In the genomic region with DNA sequence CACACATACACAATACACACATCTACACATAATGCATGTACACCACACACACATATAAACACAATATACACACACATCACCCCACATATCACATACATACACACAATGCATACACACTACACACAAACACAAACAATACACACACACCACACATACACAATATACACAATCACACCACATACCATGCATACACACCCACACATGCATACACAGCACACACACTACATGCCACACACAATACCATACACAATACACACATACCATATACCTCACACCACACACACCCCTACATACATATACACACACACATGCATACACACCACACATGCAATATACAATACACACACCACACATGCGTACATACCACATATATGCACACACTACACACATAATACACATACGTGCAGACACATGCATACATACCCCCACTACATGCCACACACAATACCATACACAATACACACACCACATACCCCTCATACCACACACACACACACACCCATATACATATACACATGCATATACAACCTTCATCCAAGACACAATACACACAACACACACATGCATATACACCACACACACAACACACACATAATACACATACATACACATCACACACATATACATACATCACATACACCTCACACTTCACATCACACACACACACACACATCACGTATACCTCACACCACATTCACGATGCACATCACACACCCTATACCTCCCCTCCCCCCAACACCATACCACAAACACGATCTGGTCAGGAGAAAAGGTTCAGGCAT, we compare ENCODE assay signal across 24 cellular contexts.
"Had no signal": no experiment of that assay in that cellular context is flagged by ENCODE, and none has a peak within 500 bp of the region (broad histone marks: within the 10 kb centered on the region; RNA-seq: fewer than 3 reads in every experiment).

No MANE protein-coding gene starts in this region.

- H3K36me3 ChIP-seq: brain microvascular endothelial cell had no signal

- H3K36me3 Mint-ChIP-seq: activated CD4-positive, alpha-beta memory T cell treated with anti-CD3 and anti-CD28 coated beads for 36 hours; activated naive CD4-positive, alpha-beta T cell treated with anti-CD3 and anti-CD28 coated beads, Interleukin-2, amount 10 ng/mL, durations not matched to agents 7 days and 5 days; activated naive CD8-positive, alpha-beta T cell treated with anti-CD3 and anti-CD28 coated beads for 36 hours; WTC11 had no signal

- DNase-seq: activated CD4-positive, alpha-beta memory T cell treated with anti-CD3 and anti-CD28 coated beads for 36 hours; activated CD4-positive, alpha-beta T cell treated with anti-CD3 and anti-CD28 coated beads, Interleukin-2, amount 10 ng/mL, durations not matched to agents 7 days and 5 days; activated CD4-positive, CD25-positive, alpha-beta regulatory T cell treated with anti-CD3 and anti-CD28 coated beads, Interleukin-2, amount 50 U/mL, for 72 hours; activated CD8-positive, alpha-beta memory T cell treated with anti-CD3 and anti-CD28 coated beads for 24 hours; activated gamma-delta T cell treated with Interleukin-2 at 50 U/mL for 16 hours; activated naive CD4-positive, alpha-beta T cell treated with anti-CD3 and anti-CD28 coated beads, Interleukin-2, amount 10 ng/mL, durations not matched to agents 7 days and 5 days; activated naive CD8-positive, alpha-beta T cell treated with anti-CD3 and anti-CD28 coated beads for 36 hours; activated T-cell treated with anti-CD3 and anti-CD28 coated beads, Interleukin-2, amount 50 U/mL, for 48 hours; brain microvascular endothelial cell; cerebellar nuclear complex; Kasumi-1; NCI-H1048; NCI-H146; NCI-H1930; NCI-H2107; NCI-H2171 treated with DMSO at 0.1 percent for 48 hours; NCI-H226; NCI-H526; NCI-H82; SIG-M5; T-helper 17 cell; T-helper 9 cell had no signal

- H3K9me3 Mint-ChIP-seq: activated CD4-positive, alpha-beta memory T cell treated with anti-CD3 and anti-CD28 coated beads for 36 hours; activated CD4-positive, alpha-beta T cell treated with anti-CD3 and anti-CD28 coated beads, Interleukin-2, amount 10 ng/mL, durations not matched to agents 7 days and 5 days; activated naive CD4-positive, alpha-beta T cell treated with anti-CD3 and anti-CD28 coated beads, Interleukin-2, amount 10 ng/mL, durations not matched to agents 7 days and 5 days; activated naive CD8-positive, alpha-beta T cell treated with anti-CD3 and anti-CD28 coated beads for 36 hours; activated T-helper 2 cell treated with anti-CD3 and anti-CD28 coated beads, Interferon-gamma antibody, Interleukin-2, Interleukin-4, amounts not matched to agents 10 μg/mL and 5 μg/mL and 100 μg/mL, durations not matched to agents 14 hours and 24 hours and 36 hours; WTC11 had no signal

- H3K4me3 Mint-ChIP-seq: activated CD4-positive, alpha-beta memory T cell treated with anti-CD3 and anti-CD28 coated beads for 36 hours; activated CD4-positive, alpha-beta T cell treated with anti-CD3 and anti-CD28 coated beads, Interleukin-2, amount 10 ng/mL, durations not matched to agents 7 days and 5 days; activated naive CD4-positive, alpha-beta T cell treated with anti-CD3 and anti-CD28 coated beads, Interleukin-2, amount 10 ng/mL, durations not matched to agents 7 days and 5 days; activated naive CD8-positive, alpha-beta T cell treated with anti-CD3 and anti-CD28 coated beads for 36 hours; T-helper 17 cell; WTC11 had no signal

- H3K27ac Mint-ChIP-seq: activated CD4-positive, alpha-beta memory T cell treated with anti-CD3 and anti-CD28 coated beads for 36 hours; activated CD4-positive, alpha-beta T cell treated with anti-CD3 and anti-CD28 coated beads, Interleukin-2, amount 10 ng/mL, durations not matched to agents 7 days and 5 days; activated naive CD4-positive, alpha-beta T cell treated with anti-CD3 and anti-CD28 coated beads, Interleukin-2, amount 10 ng/mL, durations not matched to agents 7 days and 5 days; activated naive CD8-positive, alpha-beta T cell treated with anti-CD3 and anti-CD28 coated beads for 36 hours; activated T-helper 2 cell treated with anti-CD3 and anti-CD28 coated beads, Interferon-gamma antibody, Interleukin-2, Interleukin-4, amounts not matched to agents 10 μg/mL and 5 μg/mL and 100 μg/mL, durations not matched to agents 14 hours and 24 hours and 36 hours; T-helper 17 cell; WTC11 had no signal

- H3K27me3 ChIP-seq: brain microvascular endothelial cell had no signal

- H3K27ac ChIP-seq: brain microvascular endothelial cell had no signal

- H3K4me1 Mint-ChIP-seq: activated CD4-positive, alpha-beta T cell treated with anti-CD3 and anti-CD28 coated beads, Interleukin-2, amount 10 ng/mL, durations not matched to agents 7 days and 5 days; activated naive CD4-positive, alpha-beta T cell treated with anti-CD3 and anti-CD28 coated beads, Interleukin-2, amount 10 ng/mL, durations not matched to agents 7 days and 5 days; activated naive CD8-positive, alpha-beta T cell treated with anti-CD3 and anti-CD28 coated beads for 36 hours; WTC11 had no signal
